Comparison of ENCODE assay signal across 11 cellular contexts in the genomic region with DNA sequence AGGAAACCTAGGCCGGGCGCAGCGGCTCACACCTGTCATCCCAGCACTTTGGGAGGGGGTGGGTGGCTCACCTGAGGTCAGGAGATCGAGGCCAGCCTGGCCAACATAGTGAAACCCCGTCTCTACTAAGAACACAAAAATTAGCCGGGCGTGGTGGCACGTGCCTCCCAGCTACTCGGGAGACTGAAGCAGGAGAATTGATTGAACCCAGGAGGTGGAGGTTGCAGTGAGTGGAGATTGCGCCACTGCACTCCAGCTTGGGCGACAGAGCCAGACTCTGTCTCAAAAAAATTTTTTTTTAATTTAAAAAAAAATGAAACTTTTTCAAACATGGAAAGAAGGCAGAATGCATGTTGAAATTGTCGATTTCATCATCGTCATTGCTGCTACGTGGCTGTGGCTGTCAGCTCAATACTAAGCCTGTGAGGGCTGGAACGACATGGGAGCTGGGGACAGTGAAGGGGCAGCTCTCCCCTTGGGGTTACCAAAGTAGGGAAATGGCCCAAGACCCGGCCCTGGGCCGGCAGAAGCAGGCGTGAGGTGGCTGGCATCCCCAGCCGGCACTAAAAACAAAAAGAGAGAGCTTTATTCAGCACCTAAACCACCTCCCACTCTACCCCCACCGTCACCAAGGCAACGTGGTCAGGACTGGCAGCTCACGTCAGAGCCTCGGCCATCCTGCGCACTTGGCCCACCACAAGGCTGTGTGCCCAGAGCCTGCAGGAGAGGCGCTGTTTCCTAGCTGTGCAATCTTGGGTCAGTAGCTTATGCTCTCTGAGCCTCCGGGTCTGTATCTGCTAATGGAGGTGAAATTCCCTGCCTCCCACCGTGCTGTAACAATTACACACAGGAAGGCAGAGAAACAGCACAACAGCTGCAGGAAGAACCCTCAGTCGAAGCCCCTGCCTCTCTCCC. TPM values are rescaled to one million over a fixed set of nuclear protein-coding genes. Genes with fewer than 3 reads are reported as not detected.
A peak's percentile ranks its signal among the peaks of the same experiment; 100 is the strongest.
DNase-seq lines count a peak whose midpoint lies in the region; ATAC-seq, FAIRE-seq and TF ChIP-seq lines count a peak whose summit lies in the region.
"Had no signal": no experiment of that assay in that cellular context is flagged by ENCODE, and none has a peak within 500 bp of the region (broad histone marks: within the 10 kb centered on the region; RNA-seq: fewer than 3 reads in every experiment).

No MANE protein-coding gene starts in this region.

- no peak for FAIRE-seq in K562 (lab: Jason Lieb, UNC)
- FAIRE-seq: keratinocyte had no signal

- no peaks in the 10 kb centered on the region for H3K4me1 Mint-ChIP-seq in stimulated activated memory B cell treated with anti-CD40 and anti-IgM and Interleukin-4, amounts not matched to agents 10 μg/mL and 1 μg/mL and 100 μg/mL, for 72 hours

- H4K20me1 ChIP-seq in K562 (replicated peaks; ENCODE audit: control insufficient read depth, insufficient read depth, low read length) = no peaks in the 10 kb centered on the region

- in situ Hi-C loops in K562 (cut with MboI) = loop anchor here (5.0 kb wide), 1 partner anchor 256 kb away; no protein-coding TSS in a partner anchor

- 81% methylated on average over 28 of the region's 28 CpGs for WGBS in K562 (ENCODE audit: insufficient coverage, low coverage, missing lambda C conversion rate)
- WGBS in mesodermal cell (ENCODE audit: insufficient coverage in 2 of 2), 2 experiments = 61 to 77% methylated on average over 18 to 25 of the region's 28 CpGs

- intact Hi-C loops in left cardiac atrium (cut with DNase I) (no loop called here), Right ventricle myocardium inferior (cut with DNase I) (no loop called here), K562 (cut with micrococcal nuclease) (no loop called here), upper lobe of right lung (cut with DNase I) (no loop called here)

- DNase-seq in left cardiac atrium (peak; percentile 49), Right ventricle myocardium inferior (ENCODE audit: missing footprints) (no peak), K562 (ENCODE audit: extremely low read depth in 1 of 4, low spot score in 3 of 4) (no peak), upper lobe of right lung (peak; percentile 84), NCI-H1092 treated with DMSO at 0.1 percent for 48 hours (lab: John Stamatoyannopoulos, UW) (no peak)
- DNase-seq in activated effector memory CD4-positive, alpha-beta T cell treated with anti-CD3 and anti-CD28 coated beads, Interleukin-2, amount 50 U/mL, for 16 hours = no peak
- DNase-seq: NCI-H1694 treated with DMSO at 0.1 percent for 48 hours; stimulated activated naive B cell treated with anti-CD40 and anti-IgM and Interleukin-4, amounts not matched to agents 10 μg/mL and 1 μg/mL and 100 μg/mL, for 72 hours had no signal

- peak in 1 of 2 donors; percentile 78 for ATAC-seq in left cardiac atrium
- ATAC-seq in Right ventricle myocardium inferior = no peak
- ATAC-seq in K562 = peak; percentile 42
- ATAC-seq in upper lobe of right lung = peak; percentile 92
- ATAC-seq in stimulated activated memory B cell treated with anti-CD40 and anti-IgM and Interleukin-4, amounts not matched to agents 10 μg/mL and 1 μg/mL and 100 μg/mL, for 72 hours = no peak
- ATAC-seq: stimulated activated naive B cell treated with anti-CD40 and anti-IgM and Interleukin-4, amounts not matched to agents 10 μg/mL and 1 μg/mL and 100 μg/mL, for 72 hours had no signal

- H2AFZ ChIP-seq in K562 (ENCODE audit: low read depth, low read length) = no peak overlapping the region

- no peak for TF ChIP-seq RAD21 in K562 (CRISPR knock-in tag; conservative IDR thresholded peaks at IDR 0.05 in 1 of 2, IDR thresholded peaks at IDR 0.05 in 1 of 2)

- H3K9ac ChIP-seq in K562 (ENCODE audit: insufficient read depth in 1 of 2, low read depth in 2 of 2, low read length in 2 of 2) = peak overlapping the region in 1 of 2 experiments; percentile 81; a peak in 2 of 4 replicates

- H3K4me3 Mint-ChIP-seq in stimulated activated memory B cell treated with anti-CD40 and anti-IgM and Interleukin-4, amounts not matched to agents 10 μg/mL and 1 μg/mL and 100 μg/mL, for 72 hours = no peak overlapping the region
- H3K4me3 Mint-ChIP-seq: stimulated activated naive B cell treated with anti-CD40 and anti-IgM and Interleukin-4, amounts not matched to agents 10 μg/mL and 1 μg/mL and 100 μg/mL, for 72 hours had no signal

- no peaks in the 10 kb centered on the region for H3K27me3 ChIP-seq in K562 (ENCODE audit: control insufficient read depth in 2 of 2, insufficient read depth in 2 of 2, low read length in 2 of 2)
- no peaks in the 10 kb centered on the region for H3K27me3 ChIP-seq in upper lobe of right lung

- H3K9me3 ChIP-seq in K562 (replicated peaks; ENCODE audit: control insufficient read depth, insufficient read depth, low read depth, low read length) (no peaks in the 10 kb centered on the region), mesodermal cell (ENCODE audit: control insufficient read depth, low read length) (no peaks in the 10 kb centered on the region), upper lobe of right lung (no peaks in the 10 kb centered on the region)

- CTCF ChIA-PET in K562 (lab: Yijun Ruan, JAX; ENCODE audit: low intra/inter-chr PET ratio) = no interaction called here

- POLR2A ChIA-PET in K562 (lab: Yijun Ruan, JAX) = interaction anchor here (0.6 to 8.0 kb wide), 9 partner anchors 9 to 257 kb away, joined by 3 to 45 read pairs (median 4); a partner anchor contains a TSS

- H3K4me1 ChIP-seq in K562 (replicated peaks in 1 of 2; ENCODE audit: control insufficient read depth in 2 of 2, insufficient read depth in 2 of 2, low read length in 2 of 2) (peaks cover 7 to 20% of the 10 kb centered on the region in 2 experiments; a peak in 4 of 5 replicates), mesodermal cell (ENCODE audit: control insufficient read depth, insufficient read depth, low read length, poor library complexity, severe bottlenecking) (peaks cover 3% of the 10 kb centered on the region), upper lobe of right lung (peaks cover 6% of the 10 kb centered on the region)

- no TSS peak for BruUV-seq in K562 (replicated peaks; lab: Mats Ljungman, UMichigan)

- H3K4me2 ChIP-seq in K562 (ENCODE audit: insufficient read depth, low read length) = no peak overlapping the region

- H3K4me3 ChIP-seq in K562 (no peak overlapping the region), mesodermal cell (ENCODE audit: extremely low read depth, insufficient read depth, low read length, poor library complexity, severe bottlenecking) (no peak overlapping the region), upper lobe of right lung (peak overlapping the region; percentile 6)

- no peak overlapping the region for H3K27ac ChIP-seq in K562 (ENCODE audit: extremely low read depth, low read depth, low read length)
- H3K27ac ChIP-seq in mesodermal cell (ENCODE audit: low read depth, low read length, severe bottlenecking) = peak overlapping the region; percentile 23
- peak overlapping the region; percentile 53 for H3K27ac ChIP-seq in upper lobe of right lung

- TF ChIP-seq CTCF in K562 (IDR thresholded peaks at IDR 0.05 in 2 of 3, conservative IDR thresholded peaks at IDR 0.05 in 1 of 3; ENCODE audit: insufficient read depth in 2 of 3, low read depth in 1 of 3, low read length in 3 of 3) (no peak), upper lobe of right lung (IDR thresholded peaks at IDR 0.05) (no peak)

- no peaks in the 10 kb centered on the region for H3K27me3 Mint-ChIP-seq in stimulated activated memory B cell treated with anti-CD40 and anti-IgM and Interleukin-4, amounts not matched to agents 10 μg/mL and 1 μg/mL and 100 μg/mL, for 72 hours
- H3K27me3 Mint-ChIP-seq: stimulated activated naive B cell treated with anti-CD40 and anti-IgM and Interleukin-4, amounts not matched to agents 10 μg/mL and 1 μg/mL and 100 μg/mL, for 72 hours had no signal

- H3K27ac Mint-ChIP-seq in stimulated activated memory B cell treated with anti-CD40 and anti-IgM and Interleukin-4, amounts not matched to agents 10 μg/mL and 1 μg/mL and 100 μg/mL, for 72 hours = no peak overlapping the region
- H3K27ac Mint-ChIP-seq: stimulated activated naive B cell treated with anti-CD40 and anti-IgM and Interleukin-4, amounts not matched to agents 10 μg/mL and 1 μg/mL and 100 μg/mL, for 72 hours had no signal

- no peaks in the 10 kb centered on the region for H3K36me3 Mint-ChIP-seq in stimulated activated memory B cell treated with anti-CD40 and anti-IgM and Interleukin-4, amounts not matched to agents 10 μg/mL and 1 μg/mL and 100 μg/mL, for 72 hours

- no peak for TF ChIP-seq EP300 in K562 (IDR thresholded peaks at IDR 0.05; ENCODE audit: low read length)

- H3K79me2 ChIP-seq in K562 (ENCODE audit: control insufficient read depth, insufficient read depth, low read length) = no peaks in the 10 kb centered on the region

- H3K36me3 ChIP-seq in K562 (ENCODE audit: control insufficient read depth, insufficient read depth, low read length) (no peaks in the 10 kb centered on the region; the same call in 2 of the 3 replicates), mesodermal cell (ENCODE audit: control insufficient read depth, insufficient read depth, low read length) (peaks cover 40% of the 10 kb centered on the region), upper lobe of right lung (no peaks in the 10 kb centered on the region)

- no peaks in the 10 kb centered on the region for H3K9me3 Mint-ChIP-seq in stimulated activated memory B cell treated with anti-CD40 and anti-IgM and Interleukin-4, amounts not matched to agents 10 μg/mL and 1 μg/mL and 100 μg/mL, for 72 hours

- no peaks in the 10 kb centered on the region for H3K9me1 ChIP-seq in K562 (ENCODE audit: control insufficient read depth, insufficient read depth, low read length)

- TF ChIP-seq POLR2A in K562 (conservative IDR thresholded peaks at IDR 0.05) = no peak

RNA-seq across cellular contexts. Expression of a gene that starts 30.8 kb away (rescaled TPM):
- 1 to 10 TPM; 2.9 to 4.6 TPM for total RNA-seq in left cardiac atrium
- total RNA-seq in Right ventricle myocardium inferior = 2.4 TPM
- 90.5 and 109 TPM in 2 replicates for total RNA-seq in K562 (2011; cell fraction: chromatin; rRNA removed; ENCODE audit: low replicate concordance)
- 65.2 and 67.4 TPM in 2 replicates for total RNA-seq in K562 (2011; cell fraction: nucleolus; rRNA removed)
- total RNA-seq in K562 (2011; cell fraction: nucleoplasm; rRNA removed) = 60.1 and 75.0 TPM in 2 replicates
- 4.5 and 6.7 TPM in 2 replicates for total RNA-seq in K562 (2014; rRNA removed)
- 7.1 and 7.9 TPM in 2 replicates for total RNA-seq in K562 (2014; rRNA removed; fragmentation: Illumina TruSeq; extraction: Trizol)
- total RNA-seq in K562 (2015; rRNA removed; fragmentation: Illumina TruSeq; extraction: Trizol) = 5.0 and 5.6 TPM in 2 replicates
- total RNA-seq in K562 (2021) = 9.2 and 9.7 TPM in 2 replicates
- polyA plus RNA-seq in K562 (2011; rRNA removed) = 15.0 and 17.0 TPM in 2 replicates
- 9.2 and 14.2 TPM in 2 replicates for polyA plus RNA-seq in K562 (2011; cell fraction: cytosol; rRNA removed)
- 62.4 and 68.7 TPM in 2 replicates for polyA plus RNA-seq in K562 (2011; cell fraction: nucleus; rRNA removed)
- 5.3 and 8.6 TPM in 2 replicates for polyA plus RNA-seq in K562 (2012)
- polyA plus RNA-seq in K562 (2014; fragmentation: Illumina TruSeq; extraction: Trizol) = 5.6 and 5.7 TPM in 2 replicates
- polyA plus RNA-seq in K562 (2014; fragmentation: Nextera tagmentation; extraction: Ambion mirVana) = 1 to 10 TPM; 2.2 to 3.4 TPM
- polyA plus RNA-seq in K562 (2014; rRNA removed) = 7.2 and 7.3 TPM in 2 replicates
- 31.8 and 34.7 TPM in 2 replicates for polyA minus RNA-seq in K562 (2011; rRNA and poly(A)+ RNA removed)
- polyA minus RNA-seq in K562 (2011; cell fraction: cytosol; rRNA and poly(A)+ RNA removed) = 6.3 and 8.8 TPM in 2 replicates
- polyA minus RNA-seq in K562 (2011; cell fraction: nucleus; rRNA and poly(A)+ RNA removed) = 36.2 and 58.6 TPM in 2 replicates
- polyA plus RNA-seq in mesodermal cell (2013, experiment 1 of 2) = 21.3 TPM
- polyA plus RNA-seq in mesodermal cell (2013, experiment 2 of 2) = 22.1 TPM
- 16.6 TPM for total RNA-seq in upper lobe of right lung

Comparison
In these comparisons a context has a peak if more than half of its experiments do, and no peak if none do; other contexts are left out.
1. DNase-seq: peak in left cardiac atrium (single experiment) and upper lobe of right lung (single experiment); none in Right ventricle myocardium inferior (single experiment), K562 (0 of 4), NCI-H1092 treated with DMSO at 0.1 percent for 48 hours (single experiment) and activated effector memory CD4-positive, alpha-beta T cell treated with anti-CD3 and anti-CD28 coated beads, Interleukin-2, amount 50 U/mL, for 16 hours (single experiment).
2. ATAC-seq: peak in K562 (single experiment) and upper lobe of right lung (single experiment); none in Right ventricle myocardium inferior (single experiment) and stimulated activated memory B cell treated with anti-CD40 and anti-IgM and Interleukin-4, amounts not matched to agents 10 μg/mL and 1 μg/mL and 100 μg/mL, for 72 hours (single experiment).